In the genomic region with DNA sequence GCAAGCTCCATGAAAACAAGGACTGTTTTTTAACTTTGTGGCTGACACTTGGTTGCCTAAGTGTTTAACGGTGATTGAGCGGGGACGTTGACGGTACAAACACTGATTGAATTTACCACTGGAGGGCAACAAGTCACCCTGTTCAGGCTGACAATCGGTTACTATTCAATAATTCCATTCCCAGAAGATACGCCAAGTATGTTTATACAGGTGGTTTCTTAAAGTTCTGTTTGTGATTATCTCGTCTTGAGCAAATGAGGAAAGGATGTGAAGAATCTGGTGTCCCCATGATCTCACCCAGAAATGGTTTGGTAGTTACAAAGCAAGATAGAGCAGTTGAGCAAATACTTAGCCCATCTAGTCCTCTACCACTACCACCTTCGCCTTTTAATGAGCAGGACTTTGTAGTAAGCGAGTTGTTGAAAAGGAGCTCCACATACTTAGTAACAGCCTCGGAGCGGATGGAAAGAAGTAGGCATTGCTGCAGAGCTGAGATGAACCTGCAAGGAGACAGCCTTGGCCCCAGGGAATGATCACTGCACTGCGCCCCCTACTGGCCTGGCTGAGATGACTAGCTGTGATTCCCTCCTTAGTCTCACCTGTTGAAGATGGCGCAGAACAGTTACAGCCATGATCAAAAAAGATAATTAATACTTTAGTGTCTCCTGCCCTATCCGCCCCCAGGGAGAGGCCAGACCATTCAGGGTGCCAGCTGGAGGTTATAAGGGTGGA, we compare ENCODE assay signal across 8 cellular contexts.
DNase-seq lines count a peak whose midpoint lies in the region; ATAC-seq lines count a peak whose summit lies in the region.

No MANE protein-coding gene starts in this region.

- ATAC-seq in GM18861 (IDR thresholded peaks at IDR 0.05; ENCODE audit: unreplicated experiment) (peak; percentile 45), HG03159 (IDR thresholded peaks at IDR 0.05; ENCODE audit: unreplicated experiment) (peak; percentile 73)
- peak; percentile 88 to 90 for ATAC-seq in activated CD4-positive, CD25-positive, alpha-beta regulatory T cell treated with anti-CD3 and anti-CD28 coated beads, Interleukin-2, amount 50 U/mL, for 24 hours

- peak overlapping the region; percentile 14 for H2AFZ ChIP-seq in ACC112 (ENCODE audit: low read length, unreplicated experiment)

- peaks cover 13% of the 10 kb centered on the region for H3K4me1 ChIP-seq in ACC112 (ENCODE audit: control insufficient read depth, insufficient read depth, low read length, unreplicated experiment)

- no peaks in the 10 kb centered on the region for H3K79me2 ChIP-seq in ACC112 (ENCODE audit: control insufficient read depth, insufficient read depth, low read length, unreplicated experiment)

- peak overlapping the region; percentile 45 for H3K4me3 ChIP-seq in ACC112 (ENCODE audit: low read depth, low read length)

- H3K27ac ChIP-seq in ACC112 (ENCODE audit: low read depth, low read length): peak overlapping the region; percentile 63

- H3K36me3 ChIP-seq in ACC112 (ENCODE audit: insufficient read depth, low read length): 0 out of 2 replicates have a peak, but pooled peaks cover 3% of the 10 kb centered on the region

- DNase-seq in NCI-H226 (peak; percentile 54), kidney glomerular epithelial cell (lab: John Stamatoyannopoulos, UW) (peak; percentile 80)
- DNase-seq in central memory CD4-positive, alpha-beta T cell: peak; percentile 80
- DNase-seq in stimulated activated CD4-positive, alpha-beta T cell treated with anti-CD3 and anti-CD28 coated beads, Interleukin-1b, Interleukin-23, amount 100 ng/mL, for 48 hours: peak; percentile 88

- no peaks in the 10 kb centered on the region for H3K27me3 ChIP-seq in ACC112 (ENCODE audit: insufficient read depth, low read length)

Comparison
In these comparisons a context has a peak if more than half of its experiments do, and no peak if none do; other contexts are left out.
1. Peak in every context shown above with its lines: DNase-seq, ATAC-seq, H3K4me3 ChIP-seq and H3K27ac ChIP-seq.